8 cellular contexts compared by ENCODE assay signal in genomic region chr18:14086459-14087231, GRCh38. TPM values are rescaled to one million over a fixed set of nuclear protein-coding genes. Genes with fewer than 3 reads are reported as not detected.
DNase-seq lines count a peak whose midpoint lies in the region; ATAC-seq and TF ChIP-seq lines count a peak whose summit lies in the region.

No MANE protein-coding gene starts in this region.

- H3K4me3 ChIP-seq in KMS-11 (IDR thresholded peaks at IDR 0.05; ENCODE audit: insufficient read depth, low read depth, low read length) (no peak overlapping the region), RWPE2 (ENCODE audit: severe bottlenecking) (no peak overlapping the region), ovary (no peak overlapping the region)

- H3K27me3 ChIP-seq in KMS-11 (ENCODE audit: insufficient read depth, low read depth) = no peaks in the 10 kb centered on the region
- no peaks in the 10 kb centered on the region for H3K27me3 ChIP-seq in RWPE2 (ENCODE audit: insufficient read depth, poor library complexity, severe bottlenecking)
- no peaks in the 10 kb centered on the region for H3K27me3 ChIP-seq in ovary

- no peak overlapping the region for H3K9ac ChIP-seq in KMS-11

- no peaks in the 10 kb centered on the region for H3K36me3 Mint-ChIP-seq in activated naive CD8-positive, alpha-beta T cell treated with anti-CD3 and anti-CD28 coated beads, Interleukin-2, amount 10 ng/mL, durations not matched to agents 7 days and 5 days
- no peaks in the 10 kb centered on the region for H3K36me3 Mint-ChIP-seq in activated naive CD8-positive, alpha-beta T cell treated with anti-CD3 and anti-CD28 coated beads for 36 hours

- no peak for TF ChIP-seq POLR2A in ovary (IDR thresholded peaks at IDR 0.05)

- WGBS in ovary, 3 donors = 26 to 35% (median 32%) methylated on average over 9 of the region's 9 CpGs

- ATAC-seq in activated naive CD8-positive, alpha-beta T cell treated with anti-CD3 and anti-CD28 coated beads, Interleukin-2, amount 10 ng/mL, durations not matched to agents 7 days and 5 days (ENCODE audit: low read depth) = peak; percentile 36
- ATAC-seq in RWPE2 (ENCODE audit: low read depth) (no peak), HG03520 (IDR thresholded peaks at IDR 0.05; ENCODE audit: unreplicated experiment) (no peak)

- H3K27ac ChIP-seq in KMS-11 (no peak overlapping the region), RWPE2 (ENCODE audit: poor library complexity, severe bottlenecking) (no peak overlapping the region), ovary (no peak overlapping the region)

- intact Hi-C loops in ovary (cut with DNase I) = no loop called here

- TF ChIP-seq EP300 in ovary (IDR thresholded peaks at IDR 0.05) = no peak

- no peaks in the 10 kb centered on the region for H3K4me1 ChIP-seq in KMS-11 (ENCODE audit: low read depth, poor library complexity, severe bottlenecking)
- H3K4me1 ChIP-seq in RWPE2 (ENCODE audit: insufficient read depth, poor library complexity, severe bottlenecking) = no peaks in the 10 kb centered on the region
- H3K4me1 ChIP-seq in ovary (ENCODE audit: insufficient read depth) = no peaks in the 10 kb centered on the region

- H3K27me3 Mint-ChIP-seq in activated naive CD8-positive, alpha-beta T cell treated with anti-CD3 and anti-CD28 coated beads, Interleukin-2, amount 10 ng/mL, durations not matched to agents 7 days and 5 days = no peaks in the 10 kb centered on the region
- peaks cover 8% of the 10 kb centered on the region for H3K27me3 Mint-ChIP-seq in activated naive CD8-positive, alpha-beta T cell treated with anti-CD3 and anti-CD28 coated beads for 36 hours

- H3K36me3 ChIP-seq in KMS-11 (ENCODE audit: insufficient read depth) (no peaks in the 10 kb centered on the region), RWPE2 (ENCODE audit: low read depth) (no peaks in the 10 kb centered on the region), ovary (no peaks in the 10 kb centered on the region)

- no peak overlapping the region for H3K27ac Mint-ChIP-seq in activated naive CD8-positive, alpha-beta T cell treated with anti-CD3 and anti-CD28 coated beads, Interleukin-2, amount 10 ng/mL, durations not matched to agents 7 days and 5 days
- no peak overlapping the region for H3K27ac Mint-ChIP-seq in activated naive CD8-positive, alpha-beta T cell treated with anti-CD3 and anti-CD28 coated beads for 36 hours

- POLR2A ChIA-PET in activated naive CD8-positive, alpha-beta T cell treated with anti-CD3 and anti-CD28 coated beads, Interleukin-2, amount 10 ng/mL, durations not matched to agents 7 days and 5 days (lab: Charles Lee) = no interaction called here

- H4K20me1 ChIP-seq in KMS-11 (ENCODE audit: insufficient read depth) = no peaks in the 10 kb centered on the region

- no peak overlapping the region for H3K4me3 Mint-ChIP-seq in activated naive CD8-positive, alpha-beta T cell treated with anti-CD3 and anti-CD28 coated beads, Interleukin-2, amount 10 ng/mL, durations not matched to agents 7 days and 5 days
- no peak overlapping the region for H3K4me3 Mint-ChIP-seq in activated naive CD8-positive, alpha-beta T cell treated with anti-CD3 and anti-CD28 coated beads for 36 hours

- H2AFZ ChIP-seq in KMS-11 (ENCODE audit: low read depth) = no peak overlapping the region

- H3K79me2 ChIP-seq in KMS-11 (ENCODE audit: insufficient read depth, low read depth) = no peaks in the 10 kb centered on the region

- H3K4me1 Mint-ChIP-seq in activated naive CD8-positive, alpha-beta T cell treated with anti-CD3 and anti-CD28 coated beads, Interleukin-2, amount 10 ng/mL, durations not matched to agents 7 days and 5 days = no peaks in the 10 kb centered on the region
- no peaks in the 10 kb centered on the region for H3K4me1 Mint-ChIP-seq in activated naive CD8-positive, alpha-beta T cell treated with anti-CD3 and anti-CD28 coated beads for 36 hours

- no peak for DNase-seq in activated naive CD8-positive, alpha-beta T cell treated with anti-CD3 and anti-CD28 coated beads, Interleukin-2, amount 10 ng/mL, durations not matched to agents 7 days and 5 days
- DNase-seq in activated naive CD8-positive, alpha-beta T cell treated with anti-CD3 and anti-CD28 coated beads for 36 hours = no peak
- DNase-seq in RWPE2 (ENCODE audit: low spot score) = no peak
- peak; percentile 3 for DNase-seq in fibroblast of the conjunctiva (ENCODE audit: low read depth)
- peak; percentile 38 for DNase-seq in putamen (ENCODE audit: low spot score)
- DNase-seq in ovary = no peak

- H3K4me2 ChIP-seq in KMS-11 = no peak overlapping the region

- H3K9me3 Mint-ChIP-seq in activated naive CD8-positive, alpha-beta T cell treated with anti-CD3 and anti-CD28 coated beads, Interleukin-2, amount 10 ng/mL, durations not matched to agents 7 days and 5 days = no peaks in the 10 kb centered on the region
- H3K9me3 Mint-ChIP-seq in activated naive CD8-positive, alpha-beta T cell treated with anti-CD3 and anti-CD28 coated beads for 36 hours = no peaks in the 10 kb centered on the region

- no peaks in the 10 kb centered on the region for H3K9me3 ChIP-seq in RWPE2 (ENCODE audit: severe bottlenecking)
- no peaks in the 10 kb centered on the region for H3K9me3 ChIP-seq in ovary

- TF ChIP-seq CTCF in KMS-11 (conservative IDR thresholded peaks at IDR 0.05; ENCODE audit: low read depth, low read length) = peak; percentile 90
- TF ChIP-seq CTCF in RWPE2 (IDR thresholded peaks at IDR 0.05; ENCODE audit: poor library complexity, severe bottlenecking) = peak; percentile 45
- no peak for TF ChIP-seq CTCF in ovary (IDR thresholded peaks at IDR 0.05)

RNA-seq across cellular contexts. Expression of gene ZNF519, which starts 45.6 kb away (rescaled TPM):
- total RNA-seq in activated naive CD8-positive, alpha-beta T cell treated with anti-CD3 and anti-CD28 coated beads, Interleukin-2, amount 10 ng/mL, durations not matched to agents 7 days and 5 days = 10 to 100 TPM; 21.7 to 22.7 TPM
- 10 to 100 TPM; 13.0 to 13.5 TPM for total RNA-seq in activated naive CD8-positive, alpha-beta T cell treated with anti-CD3 and anti-CD28 coated beads for 36 hours
- total RNA-seq in ovary = 10 to 100 TPM in 2 of 7 donors, 1 to 10 TPM in 5; 6.8 to 13.1 (median 9.2) TPM
- 1 to 10 TPM; 5.1 to 8.9 TPM for polyA plus RNA-seq in ovary

Comparison
In these comparisons a context has a peak if more than half of its experiments do, and no peak if none do; other contexts are left out.
1. DNase-seq: peak in fibroblast of the conjunctiva (single experiment) and putamen (single experiment); none in activated naive CD8-positive, alpha-beta T cell treated with anti-CD3 and anti-CD28 coated beads, Interleukin-2, amount 10 ng/mL, durations not matched to agents 7 days and 5 days (single experiment), activated naive CD8-positive, alpha-beta T cell treated with anti-CD3 and anti-CD28 coated beads for 36 hours (single experiment), RWPE2 (single experiment) and ovary (0 of 5).
2. CTCF ChIP-seq: peak in KMS-11 (single experiment) and RWPE2 (single experiment); none in ovary (0 of 3).